In the genomic region with DNA sequence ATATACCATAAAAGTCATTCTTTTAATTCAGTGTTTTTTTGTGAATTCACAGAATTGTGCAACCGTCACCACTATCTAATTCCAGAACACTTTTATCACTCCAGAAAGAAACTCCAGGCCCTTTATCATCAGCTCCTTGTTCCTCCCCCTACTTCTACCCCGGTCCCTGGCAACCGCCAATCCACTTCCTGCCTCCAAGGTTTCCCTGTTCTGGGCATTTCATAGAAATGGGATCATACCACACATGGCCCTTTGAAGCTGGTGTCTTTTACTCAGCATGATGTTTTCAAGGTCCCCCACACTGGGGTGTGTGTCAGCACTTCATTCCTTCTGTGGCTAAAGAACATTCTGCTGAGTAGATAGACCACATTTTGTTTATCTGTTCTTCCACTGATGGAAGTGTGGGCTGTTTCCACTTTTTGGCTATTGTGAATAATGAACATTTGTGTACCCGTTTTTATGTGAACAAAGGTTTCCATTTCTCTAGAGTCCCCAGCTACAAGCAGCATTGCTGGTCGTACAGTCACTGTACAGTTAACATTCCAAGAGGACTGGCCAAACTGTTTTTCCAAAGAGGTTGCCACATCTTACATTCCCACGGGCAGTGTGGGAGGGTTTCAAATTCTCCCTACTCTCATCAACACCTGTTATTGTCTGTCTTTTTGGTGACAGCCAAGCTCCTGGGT, we compare ENCODE assay signal across 11 cellular contexts.
DNase-seq lines count a peak whose midpoint lies in the region; ATAC-seq, FAIRE-seq and TF ChIP-seq lines count a peak whose summit lies in the region.
"Had no signal": no experiment of that assay in that cellular context is flagged by ENCODE, and none has a peak within 500 bp of the region (broad histone marks: within the 10 kb centered on the region; RNA-seq: fewer than 3 reads in every experiment).

No MANE protein-coding gene starts in this region.

- TF ChIP-seq CTCF in bronchial epithelial cell (IDR thresholded peaks at IDR 0.05; ENCODE audit: insufficient read depth, low read length, severe bottlenecking) (no peak), left lung (IDR thresholded peaks at IDR 0.05) (no peak), type B pancreatic cell (conservative IDR thresholded peaks at IDR 0.05) (no peak)

- H3K9me3 ChIP-seq in left lung = peaks cover 0 to 2% of the 10 kb centered on the region in 2 donors
- H3K9me3 ChIP-seq: sigmoid colon had no signal

- no peak overlapping the region for H3K27ac Mint-ChIP-seq in type B pancreatic cell
- H3K27ac Mint-ChIP-seq in activated CD8-positive, alpha-beta memory T cell treated with anti-CD3 and anti-CD28 coated beads, Interleukin-2, amount 10 ng/mL, durations not matched to agents 7 days and 5 days = no peak overlapping the region

- peak overlapping the region in 1 of 2 donors; percentile 41 for H3K27ac ChIP-seq in left lung

- peaks cover 0 to 8% of the 10 kb centered on the region in 2 donors for H3K4me1 ChIP-seq in left lung

- H3K27me3 Mint-ChIP-seq in type B pancreatic cell = peaks cover 7% of the 10 kb centered on the region
- peaks cover 17% of the 10 kb centered on the region for H3K27me3 Mint-ChIP-seq in activated CD8-positive, alpha-beta memory T cell treated with anti-CD3 and anti-CD28 coated beads, Interleukin-2, amount 10 ng/mL, durations not matched to agents 7 days and 5 days

- peaks cover 4% of the 10 kb centered on the region for H3K4me1 Mint-ChIP-seq in type B pancreatic cell (ENCODE audit: unreplicated experiment)
- no peaks in the 10 kb centered on the region for H3K4me1 Mint-ChIP-seq in activated CD8-positive, alpha-beta memory T cell treated with anti-CD3 and anti-CD28 coated beads, Interleukin-2, amount 10 ng/mL, durations not matched to agents 7 days and 5 days

- H3K9me3 Mint-ChIP-seq in type B pancreatic cell = peaks cover 4% of the 10 kb centered on the region
- H3K9me3 Mint-ChIP-seq in activated CD8-positive, alpha-beta memory T cell treated with anti-CD3 and anti-CD28 coated beads, Interleukin-2, amount 10 ng/mL, durations not matched to agents 7 days and 5 days (ENCODE audit: low read depth) = peaks cover 6% of the 10 kb centered on the region

- CTCF ChIA-PET in activated CD8-positive, alpha-beta memory T cell treated with anti-CD3 and anti-CD28 coated beads, Interleukin-2, amount 10 ng/mL, durations not matched to agents 7 days and 5 days (lab: Charles Lee) = no interaction called here

- no peaks in the 10 kb centered on the region for H3K36me3 ChIP-seq in bronchial epithelial cell (ENCODE audit: control insufficient read depth, insufficient read depth, low read length)
- H3K36me3 ChIP-seq in left lung = no peaks in the 10 kb centered on the region
- H3K36me3 ChIP-seq: sigmoid colon had no signal

- H3K27me3 ChIP-seq in bronchial epithelial cell (ENCODE audit: control insufficient read depth, insufficient read depth, low read length) (no peaks in the 10 kb centered on the region), left lung (peaks cover 0 to 23% of the 10 kb centered on the region in 2 donors)
- H3K27me3 ChIP-seq: sigmoid colon had no signal

- H3K4me3 Mint-ChIP-seq in type B pancreatic cell = no peak overlapping the region
- H3K4me3 Mint-ChIP-seq in activated CD8-positive, alpha-beta memory T cell treated with anti-CD3 and anti-CD28 coated beads, Interleukin-2, amount 10 ng/mL, durations not matched to agents 7 days and 5 days = no peak overlapping the region

- no peak for FAIRE-seq in bronchial epithelial cell (lab: Jason Lieb, UNC)

- intact Hi-C loops in Right ventricle myocardium superior (cut with DNase I) (no loop called here), cardiac septum (cut with DNase I) (loop anchor here (10.0 kb wide), 1 partner anchor 112 kb away; no protein-coding TSS in a partner anchor), left lung (cut with DNase I) (no loop called here), posterior vena cava (cut with DNase I) (no loop called here)

- H3K4me3 ChIP-seq in bronchial epithelial cell (ENCODE audit: low read depth, low read length) (no peak overlapping the region), left lung (no peak overlapping the region)
- H3K4me3 ChIP-seq: A549, sigmoid colon had no signal

- DNase-seq in Right ventricle myocardium superior = peak; percentile 20
- no peak for DNase-seq in cardiac septum (ENCODE audit: low spot score)
- peak; percentile 37 for DNase-seq in bronchial epithelial cell (ENCODE audit: low read depth)
- no peak for DNase-seq in left lung
- DNase-seq in type B pancreatic cell (ENCODE audit: extremely low spot score, unreplicated experiment) = no peak
- DNase-seq in GOT3 (lab: John Stamatoyannopoulos, UW) = no peak
- DNase-seq in activated CD8-positive, alpha-beta memory T cell treated with anti-CD3 and anti-CD28 coated beads, Interleukin-2, amount 10 ng/mL, durations not matched to agents 7 days and 5 days = no peak
- DNase-seq in posterior vena cava (ENCODE audit: low spot score) = no peak
- DNase-seq: activated T-cell treated with anti-CD3 and anti-CD28 coated beads, Interleukin-2, amount 50 U/mL, for 48 hours; sigmoid colon had no signal

- no peaks in the 10 kb centered on the region for H3K36me3 Mint-ChIP-seq in type B pancreatic cell
- H3K36me3 Mint-ChIP-seq in activated CD8-positive, alpha-beta memory T cell treated with anti-CD3 and anti-CD28 coated beads, Interleukin-2, amount 10 ng/mL, durations not matched to agents 7 days and 5 days = no peaks in the 10 kb centered on the region

- ATAC-seq in Right ventricle myocardium superior (ENCODE audit: poor library complexity) (no peak), left lung (peak; percentile 44)
- no peak for ATAC-seq in activated CD8-positive, alpha-beta memory T cell treated with anti-CD3 and anti-CD28 coated beads, Interleukin-2, amount 10 ng/mL, durations not matched to agents 7 days and 5 days
- ATAC-seq: A549 had no signal

Comparison
In these comparisons a context has a peak if more than half of its experiments do, and no peak if none do; other contexts are left out.
1. DNase-seq: peak in Right ventricle myocardium superior (single experiment) and bronchial epithelial cell (single experiment); none in cardiac septum (single experiment), left lung (0 of 2), type B pancreatic cell (single experiment), GOT3 (single experiment), activated CD8-positive, alpha-beta memory T cell treated with anti-CD3 and anti-CD28 coated beads, Interleukin-2, amount 10 ng/mL, durations not matched to agents 7 days and 5 days (single experiment) and posterior vena cava (single experiment).